ENCODE assay signal across 8 cellular contexts in the genomic region with DNA sequence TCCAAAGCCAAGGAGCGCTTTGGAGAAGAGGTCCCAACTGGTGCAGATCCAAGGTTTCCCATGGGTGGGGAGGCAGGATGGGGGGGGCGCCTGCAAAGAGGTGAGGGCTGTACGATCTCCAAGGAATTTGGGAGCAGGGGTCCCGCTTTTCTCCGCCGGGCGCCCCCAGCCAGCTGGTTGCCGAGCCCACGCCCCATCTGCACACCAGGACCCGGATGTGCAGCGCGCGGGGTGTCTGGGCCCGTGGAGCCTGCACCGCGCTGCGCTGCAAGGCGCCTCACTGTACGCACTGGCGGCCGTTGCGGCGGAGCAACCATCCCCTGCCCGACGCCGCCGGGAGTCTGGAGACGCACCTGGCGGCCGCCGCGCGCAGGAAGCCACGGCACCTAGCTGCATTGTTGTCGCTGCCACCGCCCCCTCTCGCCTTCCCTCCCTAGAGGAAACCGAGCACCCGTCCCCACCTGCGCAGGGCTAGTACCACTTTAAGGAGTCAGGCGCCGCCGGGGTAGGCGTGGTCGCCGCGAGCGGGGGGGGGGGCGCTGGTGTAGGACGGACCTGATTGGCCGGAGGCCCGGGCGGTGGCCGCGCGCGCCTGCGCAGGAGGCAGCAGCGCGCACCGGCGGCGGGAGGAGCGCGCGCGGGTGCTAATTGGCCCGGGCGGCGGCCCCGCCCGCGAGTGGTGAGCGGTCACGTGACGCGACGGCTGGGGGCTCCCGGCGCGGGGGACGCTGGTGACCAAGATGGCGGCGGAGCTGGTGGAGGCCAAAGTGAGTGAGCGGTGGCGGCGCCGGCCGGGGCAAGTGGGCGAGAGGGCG. TPM values are rescaled to one million over a fixed set of nuclear protein-coding genes. Genes with fewer than 3 reads are reported as not detected.
DNase-seq lines count a peak whose midpoint lies in the region; ATAC-seq and TF ChIP-seq lines count a peak whose summit lies in the region.

A gene with protein sequence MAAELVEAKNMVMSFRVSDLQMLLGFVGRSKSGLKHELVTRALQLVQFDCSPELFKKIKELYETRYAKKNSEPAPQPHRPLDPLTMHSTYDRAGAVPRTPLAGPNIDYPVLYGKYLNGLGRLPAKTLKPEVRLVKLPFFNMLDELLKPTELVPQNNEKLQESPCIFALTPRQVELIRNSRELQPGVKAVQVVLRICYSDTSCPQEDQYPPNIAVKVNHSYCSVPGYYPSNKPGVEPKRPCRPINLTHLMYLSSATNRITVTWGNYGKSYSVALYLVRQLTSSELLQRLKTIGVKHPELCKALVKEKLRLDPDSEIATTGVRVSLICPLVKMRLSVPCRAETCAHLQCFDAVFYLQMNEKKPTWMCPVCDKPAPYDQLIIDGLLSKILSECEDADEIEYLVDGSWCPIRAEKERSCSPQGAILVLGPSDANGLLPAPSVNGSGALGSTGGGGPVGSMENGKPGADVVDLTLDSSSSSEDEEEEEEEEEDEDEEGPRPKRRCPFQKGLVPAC (plus strand): TSS at position 716 of the 815 bp plus-strand sequence. CDS start 25 bp downstream, at position 741.

- no peak for TF ChIP-seq CTCF in liver (IDR thresholded peaks at IDR 0.05; ENCODE audit: low read depth, low read length, missing input control)

- no peak for TF ChIP-seq RAD21 in liver (IDR thresholded peaks at IDR 0.05)

- H3K4me1 ChIP-seq in BLaER1 treated with 17β-estradiol and CSF1 and Interleukin-3, amounts not matched to agents 10 nM and 100 nM, result peaks cover 24 to 39% (median 32%) of the 10 kb centered on the region in 10 experiments
- peaks cover 22 to 48% (median 40%) of the 10 kb centered on the region in 4 donors for H3K4me1 ChIP-seq in liver (ENCODE audit: control insufficient read depth in 4 of 4, insufficient read depth in 4 of 4, low read length in 3 of 4)

- peak within 1 kb of the TSS; percentile 51 to 86 (median 82); a peak in 21 of 22 replicates for H3K27ac ChIP-seq in BLaER1 treated with 17β-estradiol and CSF1 and Interleukin-3, amounts not matched to agents 10 nM and 100 nM
- peak within 1 kb of the TSS; percentile 79 to 82 for H3K27ac ChIP-seq in liver (ENCODE audit: low read depth in 1 of 2, low read length in 2 of 2)

- peak within 1 kb of the TSS; percentile 82 to 91 (median 85) for H3K9ac ChIP-seq in BLaER1 treated with 17β-estradiol and CSF1 and Interleukin-3, amounts not matched to agents 10 nM and 100 nM
- H3K9ac ChIP-seq in liver (ENCODE audit: low read depth in 1 of 2, low read length in 2 of 2), result peak within 1 kb of the TSS; percentile 73 to 75

- peak within 1 kb of the TSS; percentile 94 to 99 (median 96) for H3K4me2 ChIP-seq in BLaER1 treated with 17β-estradiol and CSF1 and Interleukin-3, amounts not matched to agents 10 nM and 100 nM

- peak; percentile 82 for ATAC-seq in GM19351 (IDR thresholded peaks at IDR 0.05; ENCODE audit: unreplicated experiment)
- ATAC-seq in HG03520 (IDR thresholded peaks at IDR 0.05; ENCODE audit: unreplicated experiment), result peak; percentile 77

- no peaks in the 10 kb centered on the region for H3K9me3 ChIP-seq in BLaER1 treated with 17β-estradiol and CSF1 and Interleukin-3, amounts not matched to agents 10 nM and 100 nM (replicated peaks in 1 of 11)
- no peaks in the 10 kb centered on the region for H3K9me3 ChIP-seq in liver (ENCODE audit: control insufficient read depth in 4 of 4, low read length in 3 of 4)

- peaks cover 35 to 43% (median 40%) of the 10 kb centered on the region in 11 experiments for H4K20me1 ChIP-seq in BLaER1 treated with 17β-estradiol and CSF1 and Interleukin-3, amounts not matched to agents 10 nM and 100 nM

- H3K27me3 ChIP-seq in BLaER1 treated with 17β-estradiol and CSF1 and Interleukin-3, amounts not matched to agents 10 nM and 100 nM, result no peaks in the 10 kb centered on the region
- no peaks in the 10 kb centered on the region for H3K27me3 ChIP-seq in liver (ENCODE audit: control insufficient read depth in 4 of 4, insufficient read depth in 4 of 4, low read length in 3 of 4)

- peaks cover 12 to 23% (median 19%) of the 10 kb centered on the region in 11 experiments; a peak in 21 of 22 replicates for H3K36me3 ChIP-seq in BLaER1 treated with 17β-estradiol and CSF1 and Interleukin-3, amounts not matched to agents 10 nM and 100 nM
- H3K36me3 ChIP-seq in liver (ENCODE audit: control insufficient read depth in 4 of 4, insufficient read depth in 3 of 4, low read depth in 1 of 4, low read length in 3 of 4), result no peaks in the 10 kb centered on the region

- peak within 1 kb of the TSS; percentile 79 to 97 (median 92) for H3K4me3 ChIP-seq in BLaER1 treated with 17β-estradiol and CSF1 and Interleukin-3, amounts not matched to agents 10 nM and 100 nM
- peak within 1 kb of the TSS; percentile 73 to 99 (median 95) for H3K4me3 ChIP-seq in liver (ENCODE audit: low read depth in 1 of 3, low read length in 3 of 3)

- WGBS in liver, result under 1% methylated on average over 91 of the region's 91 CpGs

- DNase-seq in NCI-H748 (lab: John Stamatoyannopoulos, UW; ENCODE audit: unreplicated experiment) (peak; percentile 98), dermis blood vessel endothelial cell (peak; percentile 97)
- DNase-seq in activated CD4-positive, alpha-beta T cell treated with anti-CD3 and anti-CD28 coated beads, Interleukin-2, amount 50 U/mL, for 4 hours, result peak; percentile 94 to 95
- peak; percentile 93 for DNase-seq in stimulated activated CD4-positive, alpha-beta T cell treated with anti-CD3 and anti-CD28 coated beads, Interleukin-4, amount 100 ng/mL, for 24 hours

TF ChIP-seq in liver, 16 proteins besides CTCF, POLR2A, EP300 and RAD21:
- no peak for TF ChIP-seq HNF4A (conservative IDR thresholded peaks at IDR 0.05)
- peak in 1 of 2 donors; percentile 10 for TF ChIP-seq GABPA (IDR thresholded peaks at IDR 0.05 in 1 of 2, conservative IDR thresholded peaks at IDR 0.05 in 1 of 2)
- TF ChIP-seq FOXA2 (IDR thresholded peaks at IDR 0.05), result no peak
- no peak for TF ChIP-seq NR2F2 (IDR thresholded peaks at IDR 0.05)
- peak; percentile 68 for TF ChIP-seq YY1 (IDR thresholded peaks at IDR 0.05)
- no peak for TF ChIP-seq REST (IDR thresholded peaks at IDR 0.05)
- no peak for TF ChIP-seq SP1 (IDR thresholded peaks at IDR 0.05)

RNA-seq across cellular contexts. Expression of the gene that starts here (rescaled TPM):
- total RNA-seq in dermis blood vessel endothelial cell (22.0 and 27.2 TPM in 2 replicates), liver (10 to 100 TPM; 10.8 to 14.1 TPM)
- polyA plus RNA-seq in liver, result 10 to 100 TPM in 1 of 2 donors, 1 to 10 TPM in 1; 5.6 to 10.4 TPM

Comparison
In these comparisons a context has a peak if more than half of its experiments do, and no peak if none do; other contexts are left out.
1. Peak in every context shown above with its lines: DNase-seq, ATAC-seq, H3K4me3 ChIP-seq and H3K27ac ChIP-seq.